Comparison of ENCODE assay signal across 8 cellular contexts in the genomic region with DNA sequence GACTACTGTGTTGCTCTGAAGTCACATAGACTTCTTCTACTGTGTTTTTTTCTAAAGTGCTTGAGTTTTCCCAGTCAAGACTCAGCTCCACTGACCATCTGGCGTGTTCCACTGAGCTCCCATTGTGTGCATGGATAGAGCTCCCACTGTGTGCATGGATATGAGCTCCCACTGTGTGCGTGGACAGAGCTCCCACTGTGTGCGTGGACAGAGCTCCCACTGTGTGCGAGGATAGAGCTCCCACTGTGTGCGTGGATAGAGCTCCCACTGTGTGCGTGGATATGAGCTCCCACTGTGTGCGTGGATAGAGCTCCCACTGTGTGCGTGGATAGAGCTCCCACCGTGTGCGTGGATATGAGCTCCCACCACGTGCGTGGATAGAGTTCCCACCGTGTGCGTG.
"Had no signal": no experiment of that assay in that cellular context is flagged by ENCODE, and none has a peak within 500 bp of the region (broad histone marks: within the 10 kb centered on the region; RNA-seq: fewer than 3 reads in every experiment).

No MANE protein-coding gene starts in this region.

- DNase-seq: GDM1, GF-D8 had no signal

- FAIRE-seq: G401.6, GM12878, GM12891, GM12892, GM18507, GM19239 had no signal

- ATAC-seq: GM12878 had no signal

- H3K4me3 ChIP-seq: GM12878 had no signal
